In genomic region chr2:146853741-146854444, GRCh38 we compare ENCODE assay signal across 16 cellular contexts.
DNase-seq lines count a peak whose midpoint lies in the region; ATAC-seq lines count a peak whose summit lies in the region.
"Had no signal": no experiment of that assay in that cellular context is flagged by ENCODE, and none has a peak within 500 bp of the region (broad histone marks: within the 10 kb centered on the region; RNA-seq: fewer than 3 reads in every experiment).

No MANE protein-coding gene starts in this region.

- ATAC-seq in esophagus mucosa: no peak
- ATAC-seq: activated CD8-positive, alpha-beta T cell treated with anti-CD3 and anti-CD28 coated beads, Interleukin-2, amount 10 ng/mL, durations not matched to agents 7 days and 5 days; heart right ventricle; K562 had no signal

- DNase-seq in HT1080 (ENCODE audit: low read depth) (peak; percentile 53), astrocyte of the hippocampus (ENCODE audit: low read depth, low spot score) (peak; percentile 53), iPS DF 19.7 (ENCODE audit: low read depth, low spot score) (peak; percentile 25), renal cortical epithelial cell (ENCODE audit: low read depth) (peak; percentile 53), cerebellar nuclear complex (lab: John Stamatoyannopoulos, UW) (no peak), COR-L47 (lab: John Stamatoyannopoulos, UW) (no peak), GDM1 (lab: John Stamatoyannopoulos, UW) (no peak)
- DNase-seq: activated CD8-positive, alpha-beta T cell treated with anti-CD3 and anti-CD28 coated beads, Interleukin-2, amount 10 ng/mL, durations not matched to agents 7 days and 5 days; heart right ventricle; left ventricle myocardium inferior; NCI-H1105; NCI-H2171 treated with DMSO at 0.1 percent for 48 hours; T-helper 1 cell; tibial artery had no signal

Comparison
In these comparisons a context has a peak if more than half of its experiments do, and no peak if none do; other contexts are left out.
1. DNase-seq: peak in HT1080 (single experiment), astrocyte of the hippocampus (single experiment), iPS DF 19.7 (single experiment) and renal cortical epithelial cell (single experiment); none in cerebellar nuclear complex (0 of 2), COR-L47 (single experiment) and GDM1 (single experiment).